1 cellular context compared by ENCODE assay signal in the genomic region with DNA sequence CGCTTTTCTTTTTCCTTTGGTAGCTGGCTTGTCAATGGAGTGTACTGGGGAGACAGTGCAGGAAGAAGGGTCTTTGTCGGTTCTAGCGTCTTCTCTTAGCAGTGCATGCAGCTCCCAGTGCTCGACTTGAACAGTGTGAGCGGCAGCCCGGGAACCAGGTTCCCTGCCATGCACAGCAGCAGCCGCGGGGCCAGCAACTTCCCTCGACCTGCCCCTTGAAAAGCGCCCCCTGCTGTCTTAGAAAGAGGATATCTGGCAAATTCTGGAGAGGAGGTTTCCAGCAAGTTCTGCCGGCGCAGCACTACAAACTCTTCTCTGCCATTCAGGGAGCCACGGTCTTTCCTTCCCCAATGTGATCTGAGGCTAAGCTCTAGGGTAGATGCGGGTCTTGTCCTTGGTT.
TF ChIP-seq lines count a peak whose summit lies in the region.

No MANE protein-coding gene starts in this region.

TF ChIP-seq in SK-N-SH treated with all-trans-retinoic acid at 6 μM for 48 hours, 23 proteins besides CTCF, POLR2A, EP300 and RAD21 (continued from another document):
- TF ChIP-seq, protein P1, sequence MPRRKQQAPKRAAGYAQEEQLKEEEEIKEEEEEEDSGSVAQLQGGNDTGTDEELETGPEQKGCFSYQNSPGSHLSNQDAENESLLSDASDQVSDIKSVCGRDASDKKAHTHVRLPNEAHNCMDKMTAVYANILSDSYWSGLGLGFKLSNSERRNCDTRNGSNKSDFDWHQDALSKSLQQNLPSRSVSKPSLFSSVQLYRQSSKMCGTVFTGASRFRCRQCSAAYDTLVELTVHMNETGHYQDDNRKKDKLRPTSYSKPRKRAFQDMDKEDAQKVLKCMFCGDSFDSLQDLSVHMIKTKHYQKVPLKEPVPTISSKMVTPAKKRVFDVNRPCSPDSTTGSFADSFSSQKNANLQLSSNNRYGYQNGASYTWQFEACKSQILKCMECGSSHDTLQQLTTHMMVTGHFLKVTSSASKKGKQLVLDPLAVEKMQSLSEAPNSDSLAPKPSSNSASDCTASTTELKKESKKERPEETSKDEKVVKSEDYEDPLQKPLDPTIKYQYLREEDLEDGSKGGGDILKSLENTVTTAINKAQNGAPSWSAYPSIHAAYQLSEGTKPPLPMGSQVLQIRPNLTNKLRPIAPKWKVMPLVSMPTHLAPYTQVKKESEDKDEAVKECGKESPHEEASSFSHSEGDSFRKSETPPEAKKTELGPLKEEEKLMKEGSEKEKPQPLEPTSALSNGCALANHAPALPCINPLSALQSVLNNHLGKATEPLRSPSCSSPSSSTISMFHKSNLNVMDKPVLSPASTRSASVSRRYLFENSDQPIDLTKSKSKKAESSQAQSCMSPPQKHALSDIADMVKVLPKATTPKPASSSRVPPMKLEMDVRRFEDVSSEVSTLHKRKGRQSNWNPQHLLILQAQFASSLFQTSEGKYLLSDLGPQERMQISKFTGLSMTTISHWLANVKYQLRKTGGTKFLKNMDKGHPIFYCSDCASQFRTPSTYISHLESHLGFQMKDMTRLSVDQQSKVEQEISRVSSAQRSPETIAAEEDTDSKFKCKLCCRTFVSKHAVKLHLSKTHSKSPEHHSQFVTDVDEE (CRISPR knock-in tag; IDR thresholded peaks at IDR 0.05), result no peak
- TF ChIP-seq ZNF8 (CRISPR knock-in tag; IDR thresholded peaks at IDR 0.05), result no peak
- no peak for TF ChIP-seq ARNTL (CRISPR knock-in tag; IDR thresholded peaks at IDR 0.05; ENCODE audit: borderline replicate concordance, low read depth)
